13 cellular contexts compared by ENCODE assay signal in the genomic region with DNA sequence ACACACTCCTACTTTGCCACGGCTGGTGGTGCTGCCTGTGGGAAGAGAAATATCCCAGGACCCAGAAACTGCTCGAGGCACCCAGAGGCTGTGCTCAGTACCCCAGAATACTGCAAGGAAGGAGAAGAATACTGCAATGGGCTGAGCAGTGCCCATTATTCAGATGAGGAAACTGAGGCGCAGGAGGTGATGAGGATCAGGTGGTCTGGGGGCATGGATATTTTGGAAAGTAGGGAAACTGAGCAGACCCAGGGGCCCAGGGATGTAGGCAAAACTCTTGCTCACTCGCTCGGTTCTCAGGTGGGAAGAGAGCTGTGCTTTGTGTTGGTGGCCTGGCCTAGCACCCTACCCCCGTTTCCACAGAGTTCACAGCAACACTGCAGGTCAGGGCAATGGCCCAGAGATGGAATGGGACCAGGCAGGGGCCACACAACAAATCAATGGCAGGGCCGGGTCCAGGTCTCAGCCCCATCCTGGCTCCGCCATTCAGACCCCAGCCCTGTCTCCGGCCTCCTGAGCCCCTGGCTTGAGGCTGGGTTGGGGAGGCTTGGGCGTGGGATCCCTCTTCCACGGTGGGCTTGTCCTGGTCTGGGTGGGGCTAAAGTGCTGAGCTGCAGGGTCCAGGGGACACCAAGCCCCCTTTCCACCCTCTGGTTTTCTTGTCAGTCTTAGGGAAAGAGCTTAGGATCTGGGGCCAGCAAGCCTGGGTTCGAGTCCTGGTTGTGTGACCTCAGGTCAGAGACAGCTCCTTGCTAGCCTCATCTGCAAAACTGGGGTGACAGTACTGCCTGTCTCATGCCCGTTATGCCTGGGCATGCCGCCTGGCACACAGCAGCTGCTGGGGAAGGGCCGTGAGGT. TPM values are rescaled to one million over a fixed set of nuclear protein-coding genes. Genes with fewer than 3 reads are reported as not detected.
A peak's percentile ranks its signal among the peaks of the same experiment; 100 is the strongest.
DNase-seq lines count a peak whose midpoint lies in the region; ATAC-seq and TF ChIP-seq lines count a peak whose summit lies in the region.
"Had no signal": no experiment of that assay in that cellular context is flagged by ENCODE, and none has a peak within 500 bp of the region (broad histone marks: within the 10 kb centered on the region; RNA-seq: fewer than 3 reads in every experiment).

No MANE protein-coding gene starts in this region.

- POLR2A ChIA-PET in naive thymus-derived CD4-positive, alpha-beta T cell (lab: Charles Lee), result interaction anchor here (1.1 to 10.2 kb wide), 4 partner anchors 14 to 65 kb away, joined by 3 to 61 read pairs (median 22); no protein-coding TSS in a partner anchor

- no peaks in the 10 kb centered on the region for H3K36me3 ChIP-seq in cardiac muscle cell
- no peaks in the 10 kb centered on the region for H3K36me3 ChIP-seq in naive thymus-derived CD4-positive, alpha-beta T cell (ENCODE audit: control insufficient read depth in 2 of 3, insufficient read depth in 3 of 3, low read length in 3 of 3)

- CTCF ChIA-PET in naive thymus-derived CD4-positive, alpha-beta T cell (lab: Charles Lee), result interaction anchor here (1.5 kb wide), 1 partner anchor 35 kb away, joined by 6 read pairs; no protein-coding TSS in a partner anchor

- H3K4me3 ChIP-seq in cardiac muscle cell, result no peak overlapping the region
- peak overlapping the region; percentile 53 for H3K4me3 ChIP-seq in naive thymus-derived CD4-positive, alpha-beta T cell (ENCODE audit: low read length)
- H3K4me3 ChIP-seq: SK-N-MC had no signal

- no peaks in the 10 kb centered on the region for H3K9me3 Mint-ChIP-seq in activated T-helper 1 cell treated with anti-CD3 and anti-CD28 coated beads, Interleukin-12 subunit alpha, Interleukin-12 subunit beta, Interleukin-2, Interleukin-4 antibody, amounts not matched to agents 30 ng/mL and 10 ng/mL and 1 ng/mL, durations not matched to agents 14 hours and 24 hours and 36 hours
- peaks cover 0 to 10% (median 3%) of the 10 kb centered on the region in 11 donors for H3K9me3 Mint-ChIP-seq in naive thymus-derived CD4-positive, alpha-beta T cell
- no peaks in the 10 kb centered on the region for H3K9me3 Mint-ChIP-seq in type B pancreatic cell

- H3K4me1 ChIP-seq in cardiac muscle cell (ENCODE audit: low read depth), result peaks cover 16% of the 10 kb centered on the region
- peaks cover 87 to 95% of the 10 kb centered on the region in 2 donors for H3K4me1 ChIP-seq in naive thymus-derived CD4-positive, alpha-beta T cell (ENCODE audit: control insufficient read depth in 2 of 2, insufficient read depth in 2 of 2, low read length in 2 of 2)

- intact Hi-C loops in left ventricle myocardium superior (cut with micrococcal nuclease), result no loop called here
- intact Hi-C loops in activated T-helper 1 cell treated with anti-CD3 and anti-CD28 coated beads, Interleukin-12 subunit alpha, Interleukin-12 subunit beta, Interleukin-2, Interleukin-4 antibody, amounts not matched to agents 30 ng/mL and 10 ng/mL and 1 ng/mL, durations not matched to agents 14 hours and 24 hours and 36 hours (cut with micrococcal nuclease), result loop anchor here (5.0 to 10.0 kb wide), 2 partner anchors 126 to 432 kb away; partner anchors contain the start of gene CDK5RAP1
- intact Hi-C loops in naive thymus-derived CD4-positive, alpha-beta T cell (cut with micrococcal nuclease), result loop anchor here in 1 of 2 donors (5.0 kb wide), 1 partner anchor 1022 kb away; the partner anchor contains the start of gene RALY

- no peaks in the 10 kb centered on the region for H3K9me3 ChIP-seq in cardiac muscle cell (ENCODE audit: low read depth)
- H3K9me3 ChIP-seq in naive thymus-derived CD4-positive, alpha-beta T cell (ENCODE audit: control insufficient read depth in 2 of 3, low read length in 3 of 3), result no peaks in the 10 kb centered on the region

- DNase-seq in cardiac muscle cell (ENCODE audit: low read depth in 1 of 2, low spot score in 1 of 2), result no peak
- no peak for DNase-seq in left ventricle myocardium superior
- DNase-seq in activated T-helper 1 cell treated with anti-CD3 and anti-CD28 coated beads, Interleukin-12 subunit alpha, Interleukin-12 subunit beta, Interleukin-2, Interleukin-4 antibody, amounts not matched to agents 30 ng/mL and 10 ng/mL and 1 ng/mL, durations not matched to agents 14 hours and 24 hours and 36 hours (ENCODE audit: low spot score), result no peak
- no peak for DNase-seq in naive thymus-derived CD4-positive, alpha-beta T cell
- DNase-seq in type B pancreatic cell (ENCODE audit: extremely low spot score, unreplicated experiment), result peak; percentile 69
- no peak for DNase-seq in NCI-H2029 (lab: John Stamatoyannopoulos, UW)
- no peak for DNase-seq in central memory CD4-positive, alpha-beta T cell
- DNase-seq in C1 segment of cervical spinal cord (lab: John Stamatoyannopoulos, UW), result no peak
- DNase-seq: activated naive CD4-positive, alpha-beta T cell treated with anti-CD3 and anti-CD28 coated beads, Interleukin-2, amount 10 ng/mL, durations not matched to agents 7 days and 5 days had no signal

- H3K27ac ChIP-seq in cardiac muscle cell, result peak overlapping the region; percentile 96
- H3K27ac ChIP-seq in naive thymus-derived CD4-positive, alpha-beta T cell (ENCODE audit: low read depth, low read length), result peak overlapping the region; percentile 85
- H3K27ac ChIP-seq: SK-N-MC had no signal

- peak overlapping the region; percentile 82 for H3K27ac Mint-ChIP-seq in activated T-helper 1 cell treated with anti-CD3 and anti-CD28 coated beads, Interleukin-12 subunit alpha, Interleukin-12 subunit beta, Interleukin-2, Interleukin-4 antibody, amounts not matched to agents 30 ng/mL and 10 ng/mL and 1 ng/mL, durations not matched to agents 14 hours and 24 hours and 36 hours
- H3K27ac Mint-ChIP-seq in naive thymus-derived CD4-positive, alpha-beta T cell, result peak overlapping the region in 3 of 9 donors; percentile 90 to 98 (median 94)
- H3K27ac Mint-ChIP-seq in type B pancreatic cell, result no peak overlapping the region
- H3K27ac Mint-ChIP-seq: activated naive CD4-positive, alpha-beta T cell treated with anti-CD3 and anti-CD28 coated beads, Interleukin-2, amount 10 ng/mL, durations not matched to agents 7 days and 5 days had no signal

- H3K4me3 Mint-ChIP-seq in activated T-helper 1 cell treated with anti-CD3 and anti-CD28 coated beads, Interleukin-12 subunit alpha, Interleukin-12 subunit beta, Interleukin-2, Interleukin-4 antibody, amounts not matched to agents 30 ng/mL and 10 ng/mL and 1 ng/mL, durations not matched to agents 14 hours and 24 hours and 36 hours, result no peak overlapping the region
- H3K4me3 Mint-ChIP-seq in naive thymus-derived CD4-positive, alpha-beta T cell, result peak overlapping the region in 6 of 10 donors; percentile 37 to 75 (median 65)
- H3K4me3 Mint-ChIP-seq in type B pancreatic cell, result no peak overlapping the region

- peaks cover 53% of the 10 kb centered on the region for H3K4me1 Mint-ChIP-seq in activated T-helper 1 cell treated with anti-CD3 and anti-CD28 coated beads, Interleukin-12 subunit alpha, Interleukin-12 subunit beta, Interleukin-2, Interleukin-4 antibody, amounts not matched to agents 30 ng/mL and 10 ng/mL and 1 ng/mL, durations not matched to agents 14 hours and 24 hours and 36 hours (ENCODE audit: low read depth)
- peaks cover 0 to 72% (median 57%) of the 10 kb centered on the region in 7 donors for H3K4me1 Mint-ChIP-seq in naive thymus-derived CD4-positive, alpha-beta T cell
- peaks cover 20% of the 10 kb centered on the region for H3K4me1 Mint-ChIP-seq in type B pancreatic cell (ENCODE audit: unreplicated experiment)
- H3K4me1 Mint-ChIP-seq: activated naive CD4-positive, alpha-beta T cell treated with anti-CD3 and anti-CD28 coated beads, Interleukin-2, amount 10 ng/mL, durations not matched to agents 7 days and 5 days had no signal

- H3K27me3 ChIP-seq in cardiac muscle cell, result no peaks in the 10 kb centered on the region
- no peaks in the 10 kb centered on the region for H3K27me3 ChIP-seq in naive thymus-derived CD4-positive, alpha-beta T cell (ENCODE audit: control insufficient read depth in 2 of 2, insufficient read depth in 2 of 2, low read length in 2 of 2)

- H3K27me3 Mint-ChIP-seq in activated T-helper 1 cell treated with anti-CD3 and anti-CD28 coated beads, Interleukin-12 subunit alpha, Interleukin-12 subunit beta, Interleukin-2, Interleukin-4 antibody, amounts not matched to agents 30 ng/mL and 10 ng/mL and 1 ng/mL, durations not matched to agents 14 hours and 24 hours and 36 hours (ENCODE audit: insufficient read depth), result no peaks in the 10 kb centered on the region
- no peaks in the 10 kb centered on the region for H3K27me3 Mint-ChIP-seq in naive thymus-derived CD4-positive, alpha-beta T cell
- no peaks in the 10 kb centered on the region for H3K27me3 Mint-ChIP-seq in type B pancreatic cell
- H3K27me3 Mint-ChIP-seq: activated naive CD4-positive, alpha-beta T cell treated with anti-CD3 and anti-CD28 coated beads, Interleukin-2, amount 10 ng/mL, durations not matched to agents 7 days and 5 days had no signal

- TF ChIP-seq CTCF in cardiac muscle cell (IDR thresholded peaks at IDR 0.05; ENCODE audit: low read depth, low read length) (no peak), type B pancreatic cell (conservative IDR thresholded peaks at IDR 0.05) (no peak)

- no peaks in the 10 kb centered on the region for H3K36me3 Mint-ChIP-seq in activated T-helper 1 cell treated with anti-CD3 and anti-CD28 coated beads, Interleukin-12 subunit alpha, Interleukin-12 subunit beta, Interleukin-2, Interleukin-4 antibody, amounts not matched to agents 30 ng/mL and 10 ng/mL and 1 ng/mL, durations not matched to agents 14 hours and 24 hours and 36 hours (ENCODE audit: low read depth)
- peaks cover 0 to 8% (median 4%) of the 10 kb centered on the region in 5 donors for H3K36me3 Mint-ChIP-seq in naive thymus-derived CD4-positive, alpha-beta T cell
- H3K36me3 Mint-ChIP-seq in type B pancreatic cell, result no peaks in the 10 kb centered on the region

- ATAC-seq in left ventricle myocardium superior, result no peak
- no peak for ATAC-seq in naive thymus-derived CD4-positive, alpha-beta T cell
- ATAC-seq: activated CD4-positive, CD25-positive, alpha-beta regulatory T cell treated with anti-CD3 and anti-CD28 coated beads, Interleukin-2, amount 50 U/mL, for 24 hours had no signal

RNA-seq across cellular contexts. Expression of gene SUN5, which starts 33.9 kb away (rescaled TPM):
- total RNA-seq in cardiac muscle cell (not detected in 2 replicates), left ventricle myocardium superior (not detected), type B pancreatic cell (ENCODE audit: low replicate concordance) (not detected in 2 replicates)
- not detected in 2 replicates for polyA plus RNA-seq in cardiac muscle cell
- total RNA-seq in activated T-helper 1 cell treated with anti-CD3 and anti-CD28 coated beads, Interleukin-12 subunit alpha, Interleukin-12 subunit beta, Interleukin-2, Interleukin-4 antibody, amounts not matched to agents 30 ng/mL and 10 ng/mL and 1 ng/mL, durations not matched to agents 14 hours and 24 hours and 36 hours, result not detected in 2 replicates
- not detected for total RNA-seq in naive thymus-derived CD4-positive, alpha-beta T cell
- not detected for polyA plus RNA-seq in naive thymus-derived CD4-positive, alpha-beta T cell
- total RNA-seq: M059J, skeletal muscle tissue had no signal

RNA-seq across cellular contexts. Expression of gene BPIFB2, which starts 37.2 kb away (rescaled TPM):
- total RNA-seq in cardiac muscle cell, result not detected in 2 replicates
- not detected in 2 replicates for polyA plus RNA-seq in cardiac muscle cell
- not detected for total RNA-seq in left ventricle myocardium superior
- not detected in 2 replicates for total RNA-seq in activated T-helper 1 cell treated with anti-CD3 and anti-CD28 coated beads, Interleukin-12 subunit alpha, Interleukin-12 subunit beta, Interleukin-2, Interleukin-4 antibody, amounts not matched to agents 30 ng/mL and 10 ng/mL and 1 ng/mL, durations not matched to agents 14 hours and 24 hours and 36 hours
- total RNA-seq in naive thymus-derived CD4-positive, alpha-beta T cell, result not detected
- not detected for polyA plus RNA-seq in naive thymus-derived CD4-positive, alpha-beta T cell
- total RNA-seq in type B pancreatic cell (ENCODE audit: low replicate concordance), result 0.22 TPM in 1 of 2 replicates, not detected in the other
- total RNA-seq: M059J, skeletal muscle tissue had no signal

Comparison
In these comparisons a context has a peak if more than half of its experiments do, and no peak if none do; other contexts are left out.
1. H3K4me3 Mint-ChIP-seq: peak in naive thymus-derived CD4-positive, alpha-beta T cell (6 of 10); none in activated T-helper 1 cell treated with anti-CD3 and anti-CD28 coated beads, Interleukin-12 subunit alpha, Interleukin-12 subunit beta, Interleukin-2, Interleukin-4 antibody, amounts not matched to agents 30 ng/mL and 10 ng/mL and 1 ng/mL, durations not matched to agents 14 hours and 24 hours and 36 hours (single experiment) and type B pancreatic cell (single experiment).